In genomic region chr18:27750014-27750413, GRCh38 we compare ENCODE assay signal across 8 cellular contexts.
DNase-seq lines count a peak whose midpoint lies in the region; ATAC-seq, FAIRE-seq and TF ChIP-seq lines count a peak whose summit lies in the region.

No MANE protein-coding gene starts in this region.

- peak; percentile 55 for FAIRE-seq in RCC 7860 (lab: Jason Lieb, UNC)

- peak; percentile 56 for TF ChIP-seq CTCF in C4-2B (conservative IDR thresholded peaks at IDR 0.05)

- no peak overlapping the region for H3K27ac ChIP-seq in C4-2B

- peak; percentile 61 for DNase-seq in RCC 7860 (ENCODE audit: low spot score)
- peak; percentile 5 for DNase-seq in fibroblast of the conjunctiva (ENCODE audit: low read depth)
- DNase-seq in retina, result peak; percentile 73

- ATAC-seq in HG03432 (IDR thresholded peaks at IDR 0.05; ENCODE audit: unreplicated experiment) (peak; percentile 67), GM21619 (IDR thresholded peaks at IDR 0.05; ENCODE audit: unreplicated experiment) (no peak), HG02642 (IDR thresholded peaks at IDR 0.05; ENCODE audit: poor library complexity, unreplicated experiment) (no peak), HG03565 (IDR thresholded peaks at IDR 0.05; ENCODE audit: unreplicated experiment) (no peak)

Comparison
In these comparisons a context has a peak if more than half of its experiments do, and no peak if none do; other contexts are left out.
1. DNase-seq: peak in every context shown above with its lines; median percentile 73 in retina; 61 in RCC 7860; 5 in fibroblast of the conjunctiva.